In the genomic region with DNA sequence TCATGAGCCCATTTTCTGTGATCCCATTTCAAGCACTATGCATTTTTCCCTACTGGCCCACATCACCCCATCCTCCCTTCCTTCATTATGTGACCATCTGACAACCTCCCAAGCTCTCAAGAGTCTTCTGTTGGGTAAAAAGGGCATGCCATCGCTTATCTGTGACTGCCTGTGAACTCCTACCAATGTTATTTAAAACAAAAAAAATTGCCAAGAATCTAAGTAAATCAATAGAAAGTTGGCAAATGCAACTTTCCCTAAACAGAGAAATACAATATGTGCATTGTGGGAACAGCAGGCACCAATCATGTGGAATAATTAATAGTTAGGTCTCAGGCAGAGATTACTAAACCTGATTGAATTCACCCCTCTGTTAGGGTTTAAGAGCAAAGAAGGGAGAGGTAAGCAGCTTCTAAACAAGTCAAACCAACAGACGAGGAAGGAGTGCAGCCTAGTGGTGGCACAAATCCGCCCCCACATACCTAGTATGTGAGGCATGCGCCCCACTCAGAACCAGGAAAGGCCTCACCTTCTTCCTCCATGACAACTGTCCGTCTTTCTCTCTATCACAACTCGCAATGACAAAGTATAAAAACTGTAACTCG, we compare ENCODE assay signal across 19 cellular contexts. TPM values are rescaled to one million over a fixed set of nuclear protein-coding genes. Genes with fewer than 3 reads are reported as not detected.
DNase-seq lines count a peak whose midpoint lies in the region; ATAC-seq and TF ChIP-seq lines count a peak whose summit lies in the region.
"Had no signal": no experiment of that assay in that cellular context is flagged by ENCODE, and none has a peak within 500 bp of the region (broad histone marks: within the 10 kb centered on the region; RNA-seq: fewer than 3 reads in every experiment).

No MANE protein-coding gene starts in this region.

- H3K4me1 Mint-ChIP-seq in GM23338 (no peaks in the 10 kb centered on the region), nephron progenitor cell (no peaks in the 10 kb centered on the region), immature natural killer cell (no peaks in the 10 kb centered on the region)

- H3K9me3 ChIP-seq in PC-3 (ENCODE audit: low read length), result no peaks in the 10 kb centered on the region
- H3K9me3 ChIP-seq in SK-N-SH, result no peaks in the 10 kb centered on the region
- H3K9me3 ChIP-seq: SJSA1 had no signal

- H3K4me1 ChIP-seq in GM23338 (ENCODE audit: insufficient read depth), result no peaks in the 10 kb centered on the region
- H3K4me1 ChIP-seq in PC-3 (ENCODE audit: insufficient read depth, low read length), result no peaks in the 10 kb centered on the region
- H3K4me1 ChIP-seq in SK-N-SH (ENCODE audit: control insufficient read depth in 1 of 2, insufficient read depth in 2 of 2, low read depth in 1 of 2, low read length in 1 of 2), result no peaks in the 10 kb centered on the region
- H3K4me1 ChIP-seq: SJSA1 had no signal

- no peak for TF ChIP-seq RAD21 in SK-N-SH (IDR thresholded peaks at IDR 0.05; ENCODE audit: low read length)

- H3K36me3 ChIP-seq in GM23338 (ENCODE audit: insufficient read depth), result peaks cover 9% of the 10 kb centered on the region; the same call in 1 of the 2 replicates
- H3K36me3 ChIP-seq in PC-3 (ENCODE audit: low read depth, low read length), result no peaks in the 10 kb centered on the region
- H3K36me3 ChIP-seq in SK-N-SH (replicated peaks in 1 of 2; ENCODE audit: control insufficient read depth in 1 of 2, insufficient read depth in 2 of 2, low read length in 1 of 2), result peaks cover 56 to 74% of the 10 kb centered on the region in 2 experiments

- H3K4me2 ChIP-seq in GM23338 (no peak overlapping the region), PC-3 (ENCODE audit: low read length) (no peak overlapping the region), SK-N-SH (no peak overlapping the region)

- ATAC-seq in GM23338, result no peak
- no peak for ATAC-seq in PC-3

- TF ChIP-seq EP300 in SK-N-SH (IDR thresholded peaks at IDR 0.05; ENCODE audit: borderline replicate concordance in 1 of 2, low read depth in 1 of 2, low read length in 1 of 2), result no peak

- H4K20me1 ChIP-seq in GM23338 (replicated peaks; ENCODE audit: insufficient read depth) (no peaks in the 10 kb centered on the region), PC-3 (ENCODE audit: low read length) (no peaks in the 10 kb centered on the region), SK-N-SH (ENCODE audit: insufficient read depth) (no peaks in the 10 kb centered on the region; the same call in 1 of the 2 replicates)

- POLR2A ChIA-PET in PC-3 (lab: Charles Lee; ENCODE audit: unreplicated experiment) (no interaction called here), SK-N-SH (lab: Yijun Ruan, JAX) (no interaction called here)

- intact Hi-C loops in PC-3 (cut with micrococcal nuclease), result no loop called here

- H3K27me3 Mint-ChIP-seq in GM23338 (ENCODE audit: insufficient read depth, low read depth, poor library complexity) (no peaks in the 10 kb centered on the region), nephron progenitor cell (ENCODE audit: low read depth, poor library complexity) (no peaks in the 10 kb centered on the region), immature natural killer cell (ENCODE audit: low read depth in 3 of 3) (peaks cover 2 to 8% (median 3%) of the 10 kb centered on the region in 3 donors)

- H3K27ac ChIP-seq in GM23338 (ENCODE audit: low read depth), result no peak overlapping the region
- H3K27ac ChIP-seq in PC-3 (ENCODE audit: low read length), result no peak overlapping the region
- H3K27ac ChIP-seq in SK-N-SH (ENCODE audit: low read depth in 2 of 2, low read length in 1 of 2), result no peak overlapping the region
- H3K27ac ChIP-seq: SJSA1 had no signal

- H3K36me3 Mint-ChIP-seq in GM23338 (ENCODE audit: low read depth) (peaks cover 37% of the 10 kb centered on the region), nephron progenitor cell (ENCODE audit: low read depth) (peaks cover 88% of the 10 kb centered on the region), immature natural killer cell (no peaks in the 10 kb centered on the region)

- H3K9ac ChIP-seq in PC-3 (ENCODE audit: low read length) (no peak overlapping the region), SK-N-SH (no peak overlapping the region)

- H3K9me3 Mint-ChIP-seq in GM23338 (no peaks in the 10 kb centered on the region), nephron progenitor cell (no peaks in the 10 kb centered on the region), immature natural killer cell (no peaks in the 10 kb centered on the region)
- H3K9me3 Mint-ChIP-seq: CD4-positive, alpha-beta T cell had no signal

- TF ChIP-seq CTCF in GM23338 (conservative IDR thresholded peaks at IDR 0.05; ENCODE audit: low read depth in 2 of 2), result peak in 1 of 2 experiments; percentile 31; a peak in 1 of 4 replicates
- no peak for TF ChIP-seq CTCF in PC-3 (conservative IDR thresholded peaks at IDR 0.05; ENCODE audit: low read depth, low read length)
- TF ChIP-seq CTCF in epithelial cell of proximal tubule (conservative IDR thresholded peaks at IDR 0.05; ENCODE audit: low read depth, low read length), result peak; percentile 17
- TF ChIP-seq CTCF in nephron progenitor cell (IDR thresholded peaks at IDR 0.05), result no peak
- TF ChIP-seq CTCF in SK-N-SH (IDR thresholded peaks at IDR 0.05), result no peak

- H3F3A ChIP-seq in GM23338 (replicated peaks; ENCODE audit: low read depth), result no peaks in the 10 kb centered on the region
- H3F3A ChIP-seq in PC-3 (ENCODE audit: low read length, unreplicated experiment), result no peaks in the 10 kb centered on the region
- no peaks in the 10 kb centered on the region for H3F3A ChIP-seq in SK-N-SH (replicated peaks; ENCODE audit: insufficient read depth)

- BruUV-seq in PC-3 (replicated peaks; lab: Mats Ljungman, UMichigan), result no TSS peak

- H3K27ac Mint-ChIP-seq in GM23338 (peak overlapping the region; percentile 33; the same call in 1 of the 2 replicates), nephron progenitor cell (peak overlapping the region; percentile 86), immature natural killer cell (no peak overlapping the region)
- H3K27ac Mint-ChIP-seq: CD4-positive, alpha-beta T cell had no signal

- H3K27me3 ChIP-seq in GM23338 (ENCODE audit: insufficient read depth) (no peaks in the 10 kb centered on the region), PC-3 (ENCODE audit: low read length) (no peaks in the 10 kb centered on the region), SK-N-SH (ENCODE audit: insufficient read depth) (no peaks in the 10 kb centered on the region)
- H3K27me3 ChIP-seq: SJSA1 had no signal

- H3K79me2 ChIP-seq in GM23338 (replicated peaks; ENCODE audit: insufficient read depth), result no peaks in the 10 kb centered on the region
- no peaks in the 10 kb centered on the region for H3K79me2 ChIP-seq in PC-3 (ENCODE audit: low read length)
- H3K79me2 ChIP-seq in SK-N-SH (ENCODE audit: insufficient read depth), result no peaks in the 10 kb centered on the region

- H3K4me3 Mint-ChIP-seq in GM23338 (no peak overlapping the region), nephron progenitor cell (no peak overlapping the region), immature natural killer cell (no peak overlapping the region)
- H3K4me3 Mint-ChIP-seq: CD4-positive, alpha-beta T cell had no signal

- H2AFZ ChIP-seq in GM23338 (no peak overlapping the region), PC-3 (ENCODE audit: low read length) (no peak overlapping the region), SK-N-SH (ENCODE audit: low read depth) (no peak overlapping the region)

- 94% methylated on average over 7 of the region's 7 CpGs for WGBS in SK-N-SH (ENCODE audit: low lambda C conversion rate)

- CTCF ChIA-PET in PC-3 (lab: Charles Lee), result no interaction called here
- CTCF ChIA-PET in SK-N-SH (lab: Yijun Ruan, JAX), result interaction anchor here (1.1 to 2.9 kb wide), 3 partner anchors 10 to 219 kb away, joined by 3 to 19 read pairs (median 8); no protein-coding TSS in a partner anchor

- H3K9me2 ChIP-seq in GM23338 (ENCODE audit: insufficient read depth) (no peaks in the 10 kb centered on the region), PC-3 (replicated peaks; ENCODE audit: low read length) (no peaks in the 10 kb centered on the region), SK-N-SH (no peaks in the 10 kb centered on the region)

- no peak overlapping the region for H3K4me3 ChIP-seq in GM23338
- no peak overlapping the region for H3K4me3 ChIP-seq in PC-3 (ENCODE audit: low read length)
- H3K4me3 ChIP-seq in epithelial cell of proximal tubule (ENCODE audit: low read depth, low read length), result no peak overlapping the region
- no peak overlapping the region for H3K4me3 ChIP-seq in SK-N-SH (ENCODE audit: low read depth in 2 of 2, low read length in 1 of 2)
- H3K4me3 ChIP-seq: SJSA1 had no signal

- peak; percentile 10 for DNase-seq in GM23338 (ENCODE audit: low spot score)
- peak; percentile 5 for DNase-seq in PC-3
- no peak for DNase-seq in epithelial cell of proximal tubule (ENCODE audit: low read depth)
- no peak for DNase-seq in nephron progenitor cell
- no peak for DNase-seq in NCI-H2196 (lab: John Stamatoyannopoulos, UW; ENCODE audit: unreplicated experiment)
- DNase-seq in immature natural killer cell, result no peak
- DNase-seq in SK-N-SH, result no peak
- no peak for DNase-seq in 8988T
- DNase-seq: ACHN; CD4-positive, alpha-beta T cell; DND-41; GDM1; Kasumi-1; NCI-H2029 treated with DMSO at 0.1 percent for 48 hours; NCI-H345; NCI-H69; NK-92 treated with Interleukin-12 subunit alpha and Interleukin-12 subunit beta, amount 100 ng/mL, for 24 hours; OCI-M1 had no signal

TF ChIP-seq in GM23338, 12 proteins besides CTCF, POLR2A, EP300 and RAD21 (continues in another document):
- TF ChIP-seq ZNF114 (CRISPR knock-in tag; IDR thresholded peaks at IDR 0.05), result no peak
- TF ChIP-seq EZH2phosphoT487 (IDR thresholded peaks at IDR 0.05; ENCODE audit: unreplicated experiment), result no peak
- TF ChIP-seq POLR2AphosphoS5 (IDR thresholded peaks at IDR 0.05; ENCODE audit: low read depth), result no peak
- TF ChIP-seq NANOG (IDR thresholded peaks at IDR 0.05; ENCODE audit: borderline replicate concordance), result no peak
- no peak for TF ChIP-seq STAT1 (IDR thresholded peaks at IDR 0.05; ENCODE audit: unreplicated experiment)

TF ChIP-seq in SK-N-SH, 30 proteins besides CTCF, POLR2A, EP300 and RAD21 (continues in another document):
- TF ChIP-seq SMC3 (IDR thresholded peaks at IDR 0.05; ENCODE audit: low read depth, low read length) (no peak), MXI1 (IDR thresholded peaks at IDR 0.05; ENCODE audit: low read depth, low read length) (no peak), GATA2 (CRISPR knock-in tag; IDR thresholded peaks at IDR 0.05) (no peak)

RNA-seq across cellular contexts. Expression of gene DZIP1, which starts 29.8 kb away (rescaled TPM):
- 22.6 and 24.2 TPM in 2 replicates for total RNA-seq in GM23338 (2014; rRNA removed; shearing (Covaris generic))
- polyA plus RNA-seq in GM23338 (2016; fragmentation: Nextera tagmentation; extraction: Ambion mirVana) (10.6 and 11.2 TPM in 2 replicates), immature natural killer cell (not detected), SK-N-SH (2012; rRNA removed) (15.0 and 15.2 TPM in 2 replicates)
- total RNA-seq in PC-3 (2014; rRNA removed) (1.8 and 3.5 TPM in 2 replicates), epithelial cell of proximal tubule (16.7 and 18.3 TPM in 2 replicates)
- polyA plus RNA-seq in SK-N-SH (2012; cell fraction: cytosol; rRNA removed), result 13.9 and 16.3 TPM in 2 replicates
- polyA plus RNA-seq in SK-N-SH (2012; cell fraction: nucleus; rRNA removed), result 31.3 and 43.5 TPM in 2 replicates
- total RNA-seq: CD4-positive, alpha-beta T cell had no signal

Comparison
In these comparisons a context has a peak if more than half of its experiments do, and no peak if none do; other contexts are left out.
1. DNase-seq: peak in GM23338 (single experiment) and PC-3 (single experiment); none in epithelial cell of proximal tubule (single experiment), nephron progenitor cell (single experiment), NCI-H2196 (single experiment), immature natural killer cell (0 of 3), SK-N-SH (single experiment) and 8988T (single experiment).
2. H3K27ac Mint-ChIP-seq: peak in GM23338 (single experiment) and nephron progenitor cell (single experiment); none in immature natural killer cell (0 of 6).